ENCODE assay signal across 34 cellular contexts in the genomic region with DNA sequence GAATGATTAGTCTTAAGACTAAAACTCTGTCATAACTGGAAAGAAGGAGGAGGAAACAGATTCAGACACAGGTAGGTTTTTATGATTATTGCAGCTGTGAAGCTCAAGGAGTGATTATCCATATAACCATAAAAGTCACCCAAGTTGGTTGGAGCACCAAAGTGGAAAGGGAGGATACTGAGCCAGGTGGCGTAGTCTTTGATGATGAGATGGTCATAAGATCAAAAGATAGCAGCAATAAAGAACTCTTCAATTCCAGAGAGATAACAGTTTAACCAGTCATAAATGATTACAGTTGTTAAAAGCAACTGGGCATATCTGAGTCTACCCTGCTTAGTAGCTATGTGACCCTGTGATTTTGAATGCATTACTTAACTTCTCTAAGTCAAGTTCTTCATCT. TPM values are rescaled to one million over a fixed set of nuclear protein-coding genes. Genes with fewer than 3 reads are reported as not detected.
"Had no signal": no experiment of that assay in that cellular context is flagged by ENCODE, and none has a peak within 500 bp of the region (broad histone marks: within the 10 kb centered on the region; RNA-seq: fewer than 3 reads in every experiment).

No MANE protein-coding gene starts in this region.

- DNase-seq: activated CD4-positive, alpha-beta memory T cell treated with anti-CD3 and anti-CD28 coated beads for 36 hours; activated CD4-positive, alpha-beta T cell treated with anti-CD3 and anti-CD28 coated beads for 36 hours; activated CD4-positive, alpha-beta T cell treated with anti-CD3 and anti-CD28 coated beads, Interleukin-2, amount 10 ng/mL, durations not matched to agents 24 days and 14 days; activated CD4-positive, CD25-positive, alpha-beta regulatory T cell; activated CD4-positive, CD25-positive, alpha-beta regulatory T cell treated with anti-CD3 and anti-CD28 coated beads, Interleukin-2, amount 50 U/mL, for 72 hours; activated CD8-positive, alpha-beta memory T cell treated with anti-CD3 and anti-CD28 coated beads, Interleukin-2, amount 10 ng/mL, durations not matched to agents 7 days and 5 days; activated CD8-positive, alpha-beta memory T cell treated with anti-CD3 and anti-CD28 coated beads, Interleukin-2, amount 50 U/mL, for 4 hours; activated CD8-positive, alpha-beta T cell treated with anti-CD3 and anti-CD28 coated beads, Interleukin-2, amount 10 ng/mL, durations not matched to agents 7 days and 5 days; activated effector memory CD4-positive, alpha-beta T cell treated with anti-CD3 and anti-CD28 coated beads, Interleukin-2, amount 50 U/mL, for 16 hours; activated naive CD4-positive, alpha-beta T cell; activated naive CD4-positive, alpha-beta T cell treated with anti-CD3 and anti-CD28 coated beads, Interleukin-2, amount 10 ng/mL, durations not matched to agents 7 days and 5 days; activated naive CD8-positive, alpha-beta T cell treated with anti-CD3 and anti-CD28 coated beads, Interleukin-2, amount 10 ng/mL, durations not matched to agents 7 days and 5 days; activated T-cell treated with anti-CD3 and anti-CD28 coated beads, Interleukin-2, amount 50 U/mL, for 1 hour; activated T-cell treated with anti-CD3 and anti-CD28 coated beads, Interleukin-2, amount 50 U/mL, for 48 hours; central memory CD4-positive, alpha-beta T cell; cerebellar nuclear complex; cortex of kidney; dermis blood vessel endothelial cell; effector CD4-positive, alpha-beta T cell; effector memory CD8-positive, alpha-beta T cell; erythroblast; foreskin keratinocyte; gastrocnemius medialis; glutamatergic neuron; heart left ventricle; T-helper 1 cell; T-helper 17 cell; T1000 had no signal

- H3K27me3 ChIP-seq: ascending aorta, breast epithelium, esophagus muscularis mucosa, gastrocnemius medialis, heart left ventricle had no signal

- H3K27ac ChIP-seq: ascending aorta, breast epithelium, cardiac muscle cell, esophagus muscularis mucosa, foreskin keratinocyte, gastrocnemius medialis, heart left ventricle had no signal

- H3K36me3 ChIP-seq: ascending aorta, breast epithelium, cardiac muscle cell, esophagus muscularis mucosa, gastrocnemius medialis, heart left ventricle had no signal

- ATAC-seq: activated CD4-positive, alpha-beta T cell treated with anti-CD3 and anti-CD28 coated beads for 36 hours; activated CD8-positive, alpha-beta memory T cell treated with anti-CD3 and anti-CD28 coated beads, Interleukin-2, amount 10 ng/mL, durations not matched to agents 7 days and 5 days; activated CD8-positive, alpha-beta T cell treated with anti-CD3 and anti-CD28 coated beads, Interleukin-2, amount 10 ng/mL, durations not matched to agents 7 days and 5 days; activated naive CD4-positive, alpha-beta T cell treated with anti-CD3 and anti-CD28 coated beads, Interleukin-2, amount 50 U/mL, for 72 hours; effector memory CD8-positive, alpha-beta T cell; foreskin keratinocyte; gastrocnemius medialis; heart left ventricle; T-helper 17 cell had no signal

- H3K4me3 ChIP-seq: ascending aorta, breast epithelium, cardiac muscle cell, esophagus muscularis mucosa, gastrocnemius medialis, heart left ventricle had no signal

- H3K9me3 ChIP-seq: ascending aorta, breast epithelium, esophagus muscularis mucosa, gastrocnemius medialis, heart left ventricle had no signal

- H3K4me1 ChIP-seq: ascending aorta, breast epithelium, esophagus muscularis mucosa, foreskin keratinocyte, gastrocnemius medialis, heart left ventricle had no signal

RNA-seq across cellular contexts. Expression of gene ABCB1, which starts 8.4 kb away (rescaled TPM):
- total RNA-seq: cardiac muscle cell, foreskin keratinocyte had no signal
- polyA plus RNA-seq: cardiac muscle cell, foreskin keratinocyte had no signal

RNA-seq across cellular contexts. Expression of gene RUNDC3B, which starts 35.9 kb away (rescaled TPM):
- total RNA-seq: activated T-helper 2 cell treated with anti-CD3 and anti-CD28 coated beads, Interferon-gamma antibody, Interleukin-2, Interleukin-4, amounts not matched to agents 10 μg/mL and 5 μg/mL and 100 μg/mL, durations not matched to agents 14 hours and 24 hours and 36 hours had no signal
